9 cellular contexts compared by ENCODE assay signal in genomic region chr20:53901064-53901463, GRCh38.
DNase-seq lines count a peak whose midpoint lies in the region; ATAC-seq, FAIRE-seq and TF ChIP-seq lines count a peak whose summit lies in the region.
"Had no signal": no experiment of that assay in that cellular context is flagged by ENCODE, and none has a peak within 500 bp of the region (broad histone marks: within the 10 kb centered on the region; RNA-seq: fewer than 3 reads in every experiment).

No MANE protein-coding gene starts in this region.

- no TSS peak for BruUV-seq in K562 (replicated peaks; lab: Mats Ljungman, UMichigan)
- no TSS peak for BruUV-seq in HepG2 (replicated peaks; lab: Mats Ljungman, UMichigan)

- FAIRE-seq in K562 (lab: Jason Lieb, UNC) = no peak
- FAIRE-seq in HepG2 (lab: Jason Lieb, UNC) = no peak

- peaks cover 47% of the 10 kb centered on the region for H3K4me1 Mint-ChIP-seq in activated CD4-positive, alpha-beta T cell treated with anti-CD3 and anti-CD28 coated beads, Interleukin-2, amount 10 ng/mL, durations not matched to agents 24 days and 14 days

- H3K27ac ChIP-seq in K562 (ENCODE audit: extremely low read depth, low read depth, low read length) = no peak overlapping the region
- H3K27ac ChIP-seq in HepG2 (ENCODE audit: extremely low read length, insufficient read depth, low read length) = no peak overlapping the region
- peak overlapping the region; percentile 2 to 88 (median 53) for H3K27ac ChIP-seq in thyroid gland

- H3K79me2 ChIP-seq in K562 (ENCODE audit: control insufficient read depth, insufficient read depth, low read length) = no peaks in the 10 kb centered on the region
- no peaks in the 10 kb centered on the region for H3K79me2 ChIP-seq in HepG2 (ENCODE audit: insufficient read depth, low read length)

- TF ChIP-seq CTCF in K562 (IDR thresholded peaks at IDR 0.05 in 2 of 3, conservative IDR thresholded peaks at IDR 0.05 in 1 of 3; ENCODE audit: insufficient read depth in 2 of 3, low read depth in 1 of 3, low read length in 3 of 3) (no peak), HepG2 (CRISPR knock-in tag; IDR thresholded peaks at IDR 0.05) (no peak), thyroid gland (IDR thresholded peaks at IDR 0.05) (no peak)

- POLR2A ChIA-PET in K562 (lab: Yijun Ruan, JAX) (interaction anchor here (0.5 to 0.9 kb wide), 2 partner anchors 14 to 25 kb away, joined by 3 read pairs; no protein-coding TSS in a partner anchor), HepG2 (lab: Yijun Ruan, JAX) (interaction anchor here (1.0 kb wide), 1 partner anchor 21 kb away, joined by 3 read pairs; no protein-coding TSS in a partner anchor)

- no peaks in the 10 kb centered on the region for H3K9me1 ChIP-seq in K562 (ENCODE audit: control insufficient read depth, insufficient read depth, low read length)

- CTCF ChIA-PET in K562 (lab: Yijun Ruan, JAX; ENCODE audit: low intra/inter-chr PET ratio) = no interaction called here
- CTCF ChIA-PET in HepG2 (lab: Yijun Ruan, JAX; ENCODE audit: low intra/inter-chr PET ratio, low total read pairs) = no interaction called here

- intact Hi-C loops in activated CD4-positive, alpha-beta T cell treated with anti-CD3 and anti-CD28 coated beads, Interleukin-2, amount 10 ng/mL, durations not matched to agents 24 days and 14 days (cut with micrococcal nuclease) = no loop called here
- intact Hi-C loops in K562 (cut with micrococcal nuclease) (no loop called here), HepG2 (cut with micrococcal nuclease; ENCODE audit: unreplicated experiment) (no loop called here), thyroid gland (cut with DNase I) (no loop called here)

- H3K4me2 ChIP-seq in K562 (ENCODE audit: insufficient read depth, low read length) (no peak overlapping the region), HepG2 (ENCODE audit: low read depth, low read length) (peak overlapping the region; percentile 44)

- H3K4me3 ChIP-seq in K562 (no peak overlapping the region), HepG2 (replicated peaks in 1 of 3; ENCODE audit: insufficient read depth in 1 of 3, low read depth in 2 of 3, low read length in 3 of 3) (no peak overlapping the region), thyroid gland (replicated peaks in 1 of 3) (no peak overlapping the region)

- no peak for TF ChIP-seq EP300 in K562 (IDR thresholded peaks at IDR 0.05; ENCODE audit: low read length)
- no peak for TF ChIP-seq EP300 in HepG2 (IDR thresholded peaks at IDR 0.05; ENCODE audit: low read depth in 2 of 2, low read length in 2 of 2)
- TF ChIP-seq EP300 in HepG2 (CRISPR knock-in tag; IDR thresholded peaks at IDR 0.05; ENCODE audit: borderline replicate concordance) = no peak

- H4K20me1 ChIP-seq in K562 (replicated peaks; ENCODE audit: control insufficient read depth, insufficient read depth, low read length) (no peaks in the 10 kb centered on the region), HepG2 (ENCODE audit: insufficient read depth, low read length) (no peaks in the 10 kb centered on the region)

- H3K9ac ChIP-seq in K562 (ENCODE audit: insufficient read depth in 1 of 2, low read depth in 2 of 2, low read length in 2 of 2) = no peak overlapping the region
- no peak overlapping the region for H3K9ac ChIP-seq in HepG2 (ENCODE audit: insufficient read depth, low read depth, low read length)

- peaks cover 3% of the 10 kb centered on the region for H3K9me3 Mint-ChIP-seq in activated CD4-positive, alpha-beta T cell treated with anti-CD3 and anti-CD28 coated beads, Interleukin-2, amount 10 ng/mL, durations not matched to agents 24 days and 14 days

- H3K36me3 Mint-ChIP-seq in activated CD4-positive, alpha-beta T cell treated with anti-CD3 and anti-CD28 coated beads, Interleukin-2, amount 10 ng/mL, durations not matched to agents 24 days and 14 days (ENCODE audit: low read depth) = no peaks in the 10 kb centered on the region

- TF ChIP-seq RAD21 in K562 (CRISPR knock-in tag; conservative IDR thresholded peaks at IDR 0.05 in 1 of 2, IDR thresholded peaks at IDR 0.05 in 1 of 2) (no peak), HepG2 (CRISPR knock-in tag; IDR thresholded peaks at IDR 0.05) (no peak)

- peaks cover 8 to 33% of the 10 kb centered on the region in 2 experiments; a peak in 4 of 5 replicates for H3K4me1 ChIP-seq in K562 (replicated peaks in 1 of 2; ENCODE audit: control insufficient read depth in 2 of 2, insufficient read depth in 2 of 2, low read length in 2 of 2)
- H3K4me1 ChIP-seq in HepG2 (ENCODE audit: insufficient read depth, low read length) = peaks cover 34% of the 10 kb centered on the region
- H3K4me1 ChIP-seq in thyroid gland = peaks cover 15 to 31% of the 10 kb centered on the region in 2 donors

- no peaks in the 10 kb centered on the region for H3K27me3 ChIP-seq in K562 (ENCODE audit: control insufficient read depth in 2 of 2, insufficient read depth in 2 of 2, low read length in 2 of 2)
- H3K27me3 ChIP-seq in HepG2 (ENCODE audit: control insufficient read depth in 1 of 2, insufficient read depth in 2 of 2, low read length in 2 of 2) = peaks cover 1 to 10% of the 10 kb centered on the region in 2 experiments; a peak in 2 of 5 replicates
- no peaks in the 10 kb centered on the region for H3K27me3 ChIP-seq in thyroid gland

- ATAC-seq in K562 (no peak), HepG2 (no peak)

- H2AFZ ChIP-seq in K562 (ENCODE audit: low read depth, low read length) (peak overlapping the region; percentile 7; the same call in 1 of the 2 replicates), HepG2 (ENCODE audit: low read length) (no peak overlapping the region)

- no peak overlapping the region for H3K4me3 Mint-ChIP-seq in activated CD4-positive, alpha-beta T cell treated with anti-CD3 and anti-CD28 coated beads, Interleukin-2, amount 10 ng/mL, durations not matched to agents 24 days and 14 days

- TF ChIP-seq POLR2A in K562 (conservative IDR thresholded peaks at IDR 0.05) (no peak), HepG2 (IDR thresholded peaks at IDR 0.05; ENCODE audit: insufficient read depth in 1 of 2, low read depth in 2 of 2, low read length in 2 of 2) (no peak), thyroid gland (IDR thresholded peaks at IDR 0.05) (no peak)

- H3K9me3 ChIP-seq in K562 (replicated peaks; ENCODE audit: control insufficient read depth, insufficient read depth, low read depth, low read length) (no peaks in the 10 kb centered on the region), HepG2 (ENCODE audit: low read length) (no peaks in the 10 kb centered on the region), thyroid gland (no peaks in the 10 kb centered on the region)

- DNase-seq in activated CD4-positive, alpha-beta T cell treated with anti-CD3 and anti-CD28 coated beads, Interleukin-2, amount 10 ng/mL, durations not matched to agents 24 days and 14 days = no peak
- no peak for DNase-seq in activated CD4-positive, alpha-beta T cell treated with anti-CD3 and anti-CD28 coated beads, Interleukin-2, amount 50 U/mL, for 1 hour
- no peak for DNase-seq in K562 (ENCODE audit: extremely low read depth in 1 of 4, low spot score in 3 of 4)
- DNase-seq in HepG2 (ENCODE audit: low spot score) = no peak
- DNase-seq in thyroid gland = no peak
- DNase-seq in NCI-H146 treated with DMSO at 0.1 percent for 48 hours (lab: John Stamatoyannopoulos, UW; ENCODE audit: unreplicated experiment) = no peak
- DNase-seq in activated CD4-positive, alpha-beta T cell treated with anti-CD3 and anti-CD28 coated beads for 4 hours = no peak
- no peak for DNase-seq in NCI-H187 treated with DMSO at 0.1 percent for 48 hours (lab: John Stamatoyannopoulos, UW)

- no peaks in the 10 kb centered on the region for H3K27me3 Mint-ChIP-seq in activated CD4-positive, alpha-beta T cell treated with anti-CD3 and anti-CD28 coated beads, Interleukin-2, amount 10 ng/mL, durations not matched to agents 24 days and 14 days
- H3K27me3 Mint-ChIP-seq: progenitor cell of endocrine pancreas had no signal

- 40% methylated on average over 6 of the region's 6 CpGs for WGBS in K562 (ENCODE audit: insufficient coverage, low coverage, missing lambda C conversion rate)
- 15% methylated on average over 6 of the region's 6 CpGs for WGBS in HepG2 (ENCODE audit: low lambda C conversion rate)
- WGBS in thyroid gland, 2 donors = 58 to 67% methylated on average over 6 of the region's 6 CpGs

- in situ Hi-C loops in K562 (cut with MboI) (no loop called here), HepG2 (cut with HindIII; ENCODE audit: extremely low pct_ligation_motif_present, low pct_unique_long_range_greater_than_20kb) (no loop called here)

- peak overlapping the region; percentile 20 for H3K27ac Mint-ChIP-seq in activated CD4-positive, alpha-beta T cell treated with anti-CD3 and anti-CD28 coated beads, Interleukin-2, amount 10 ng/mL, durations not matched to agents 24 days and 14 days
- H3K27ac Mint-ChIP-seq: progenitor cell of endocrine pancreas had no signal

- H3K36me3 ChIP-seq in K562 (ENCODE audit: control insufficient read depth, insufficient read depth, low read length) (no peaks in the 10 kb centered on the region), HepG2 (replicated peaks in 1 of 2; ENCODE audit: control insufficient read depth in 1 of 2, insufficient read depth in 2 of 2, low read length in 2 of 2) (no peaks in the 10 kb centered on the region), thyroid gland (no peaks in the 10 kb centered on the region)

TF ChIP-seq in K562, 482 proteins besides CTCF, POLR2A, EP300 and RAD21 (continues in another document):
- TF ChIP-seq RUNX1 (IDR thresholded peaks at IDR 0.05; ENCODE audit: low read depth) (no peak), C11orf30 (IDR thresholded peaks at IDR 0.05; ENCODE audit: low read depth) (no peak), TAF9B (IDR thresholded peaks at IDR 0.05; ENCODE audit: partially characterized antibody) (no peak)

TF ChIP-seq in HepG2, 621 proteins besides CTCF, POLR2A, EP300 and RAD21 (continues in another document):
- no peak for TF ChIP-seq SPEN (CRISPR knock-in tag; IDR thresholded peaks at IDR 0.05; ENCODE audit: low read depth)
- no peak for TF ChIP-seq ZNF512 (CRISPR knock-in tag; IDR thresholded peaks at IDR 0.05)
- TF ChIP-seq KDM3A (CRISPR knock-in tag; IDR thresholded peaks at IDR 0.05; ENCODE audit: low read depth) = no peak
- no peak for TF ChIP-seq MEIS2 (CRISPR knock-in tag; IDR thresholded peaks at IDR 0.05)

Comparison
In these comparisons a context has a peak if more than half of its experiments do, and no peak if none do; other contexts are left out.
1. H3K27ac ChIP-seq: peak in thyroid gland (3 of 3); none in K562 (single experiment) and HepG2 (single experiment).